In the genomic region with DNA sequence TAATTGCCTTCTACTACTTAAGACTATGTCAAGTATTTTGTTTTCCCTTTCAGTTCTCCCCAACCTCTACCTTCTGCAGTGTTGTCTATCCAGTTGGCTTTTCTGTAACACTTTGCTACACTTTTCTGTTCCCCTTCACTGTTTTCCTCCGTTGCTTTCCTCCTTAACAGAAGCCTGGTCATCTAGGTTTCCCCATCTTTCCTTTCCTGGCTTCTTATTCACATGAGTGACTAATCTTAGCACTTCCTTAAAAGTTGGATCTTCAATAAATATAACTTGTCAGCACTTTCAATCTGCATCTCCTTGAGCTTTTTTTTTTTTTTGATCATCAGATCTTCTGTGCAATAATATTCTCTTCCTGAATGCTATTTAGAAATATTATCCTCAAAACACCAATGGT, we compare ENCODE assay signal across 8 cellular contexts. TPM values are rescaled to one million over a fixed set of nuclear protein-coding genes. Genes with fewer than 3 reads are reported as not detected.
DNase-seq lines count a peak whose midpoint lies in the region; ATAC-seq and TF ChIP-seq lines count a peak whose summit lies in the region.
"Had no signal": no experiment of that assay in that cellular context is flagged by ENCODE, and none has a peak within 500 bp of the region (broad histone marks: within the 10 kb centered on the region; RNA-seq: fewer than 3 reads in every experiment).

No MANE protein-coding gene starts in this region.

- H3K36me3 Mint-ChIP-seq in effector memory CD8-positive, alpha-beta T cell (ENCODE audit: insufficient read depth) = peaks cover 27% of the 10 kb centered on the region
- peaks cover 10% of the 10 kb centered on the region for H3K36me3 Mint-ChIP-seq in activated CD4-positive, alpha-beta T cell treated with anti-CD3 and anti-CD28 coated beads for 36 hours (ENCODE audit: low read depth)

- no peak for TF ChIP-seq CTCF in BE2C (IDR thresholded peaks at IDR 0.05; ENCODE audit: low read depth, low read length)

- peaks cover 4 to 11% (median 9%) of the 10 kb centered on the region in 3 donors for H3K27me3 ChIP-seq in skeletal muscle tissue (ENCODE audit: control insufficient read depth in 3 of 3, insufficient read depth in 3 of 3, low read length in 3 of 3)
- H3K27me3 ChIP-seq in BE2C = peaks cover 53% of the 10 kb centered on the region

- peaks cover 33% of the 10 kb centered on the region in 2 donors for H3K4me1 Mint-ChIP-seq in effector memory CD8-positive, alpha-beta T cell (ENCODE audit: low read depth in 2 of 2)
- H3K4me1 Mint-ChIP-seq in activated CD4-positive, alpha-beta T cell treated with anti-CD3 and anti-CD28 coated beads for 36 hours = peaks cover 28% of the 10 kb centered on the region

- H3K9ac ChIP-seq in skeletal muscle tissue (ENCODE audit: low read depth in 1 of 3, low read length in 3 of 3) = no peak overlapping the region

- POLR2A ChIA-PET in activated CD4-positive, alpha-beta T cell treated with anti-CD3 and anti-CD28 coated beads for 36 hours (lab: Charles Lee) = no interaction called here

- DNase-seq in EH (ENCODE audit: low read depth) = peak; percentile 36
- peak; percentile 42 for DNase-seq in M059J (ENCODE audit: low read depth)
- no peak for DNase-seq in effector memory CD8-positive, alpha-beta T cell
- no peak for DNase-seq in BE2C
- DNase-seq in activated CD4-positive, alpha-beta T cell treated with anti-CD3 and anti-CD28 coated beads for 36 hours = no peak
- DNase-seq: NCI-H2081 had no signal

- intact Hi-C loops in activated CD4-positive, alpha-beta T cell treated with anti-CD3 and anti-CD28 coated beads for 36 hours (cut with DNase I, micrococcal nuclease) = loop anchor here (10.0 kb wide), 2 partner anchors 161 to 1169 kb away; partner anchors contain the start of gene GGNBP2 (in 1 of the 2)

- CTCF ChIA-PET in activated CD4-positive, alpha-beta T cell treated with anti-CD3 and anti-CD28 coated beads for 36 hours (lab: Charles Lee) = no interaction called here

- peak overlapping the region; percentile 5 to 72 for H3K27ac Mint-ChIP-seq in effector memory CD8-positive, alpha-beta T cell
- no peak overlapping the region for H3K27ac Mint-ChIP-seq in activated CD4-positive, alpha-beta T cell treated with anti-CD3 and anti-CD28 coated beads for 36 hours

- H3K27ac ChIP-seq in skeletal muscle tissue (ENCODE audit: low read depth, low read length) = peak overlapping the region; percentile 27

- H3K4me3 Mint-ChIP-seq in effector memory CD8-positive, alpha-beta T cell = no peak overlapping the region
- no peak overlapping the region for H3K4me3 Mint-ChIP-seq in activated CD4-positive, alpha-beta T cell treated with anti-CD3 and anti-CD28 coated beads for 36 hours

- H3K4me1 ChIP-seq in skeletal muscle tissue (ENCODE audit: control insufficient read depth in 3 of 3, insufficient read depth in 3 of 3, low read length in 3 of 3) (peaks cover 0 to 11% (median 10%) of the 10 kb centered on the region in 3 donors), BE2C (no peaks in the 10 kb centered on the region)

- H3K9me3 ChIP-seq in skeletal muscle tissue (ENCODE audit: control insufficient read depth in 3 of 3, low read length in 3 of 3) = no peaks in the 10 kb centered on the region
- H3K9me3 ChIP-seq in BE2C = no peaks in the 10 kb centered on the region

- no peaks in the 10 kb centered on the region for H3K9me3 Mint-ChIP-seq in effector memory CD8-positive, alpha-beta T cell
- H3K9me3 Mint-ChIP-seq in activated CD4-positive, alpha-beta T cell treated with anti-CD3 and anti-CD28 coated beads for 36 hours (ENCODE audit: low read depth) = peaks cover 4% of the 10 kb centered on the region

- H3K4me3 ChIP-seq in skeletal muscle tissue (ENCODE audit: low read length in 3 of 3) (peak overlapping the region in 1 of 3 donors; percentile 31), BE2C (ENCODE audit: low read depth, low read length) (no peak overlapping the region)

- H3K36me3 ChIP-seq in skeletal muscle tissue (ENCODE audit: control insufficient read depth in 3 of 3, insufficient read depth in 3 of 3, low read length in 3 of 3) = no peaks in the 10 kb centered on the region
- no peaks in the 10 kb centered on the region for H3K36me3 ChIP-seq in BE2C

- no peak for ATAC-seq in effector memory CD8-positive, alpha-beta T cell (replicated peaks)
- ATAC-seq in HG03442 (IDR thresholded peaks at IDR 0.05; ENCODE audit: unreplicated experiment) = no peak
- no peak for ATAC-seq in activated CD4-positive, alpha-beta T cell treated with anti-CD3 and anti-CD28 coated beads for 36 hours

- H3K27me3 Mint-ChIP-seq in effector memory CD8-positive, alpha-beta T cell = no peaks in the 10 kb centered on the region
- peaks cover 1% of the 10 kb centered on the region for H3K27me3 Mint-ChIP-seq in activated CD4-positive, alpha-beta T cell treated with anti-CD3 and anti-CD28 coated beads for 36 hours

RNA-seq across cellular contexts. Expression of gene SLFN11, which starts 2.8 kb away (rescaled TPM):
- total RNA-seq in M059J (2014; rRNA removed; shearing (Covaris generic)) = 49.2 and 82.0 TPM in 2 replicates
- 16.7 TPM for total RNA-seq in skeletal muscle tissue
- polyA plus RNA-seq in BE2C (2012; ENCODE audit: insufficient read depth, insufficient read length, low read depth) = not detected
- 10 to 100 TPM; 63.7 to 67.9 TPM for total RNA-seq in activated CD4-positive, alpha-beta T cell treated with anti-CD3 and anti-CD28 coated beads for 36 hours

RNA-seq across cellular contexts. Expression of gene SLFN12, which starts 56.1 kb away (rescaled TPM):
- total RNA-seq in M059J (2014; rRNA removed; shearing (Covaris generic)) = 39.4 and 39.6 TPM in 2 replicates
- 16.7 TPM for total RNA-seq in skeletal muscle tissue
- polyA plus RNA-seq in BE2C (2012; ENCODE audit: insufficient read depth, insufficient read length, low read depth) = not detected
- 1 to 10 TPM; 5.4 TPM for total RNA-seq in activated CD4-positive, alpha-beta T cell treated with anti-CD3 and anti-CD28 coated beads for 36 hours

Comparison
In these comparisons a context has a peak if more than half of its experiments do, and no peak if none do; other contexts are left out.
1. DNase-seq: peak in EH (single experiment) and M059J (single experiment); none in effector memory CD8-positive, alpha-beta T cell (0 of 3), BE2C (single experiment) and activated CD4-positive, alpha-beta T cell treated with anti-CD3 and anti-CD28 coated beads for 36 hours (single experiment).